In genomic region chr2:38522754-38523349, GRCh38 we compare ENCODE assay signal across 18 cellular contexts.
DNase-seq lines count a peak whose midpoint lies in the region; ATAC-seq and TF ChIP-seq lines count a peak whose summit lies in the region.
"Had no signal": no experiment of that assay in that cellular context is flagged by ENCODE, and none has a peak within 500 bp of the region (broad histone marks: within the 10 kb centered on the region; RNA-seq: fewer than 3 reads in every experiment).

No MANE protein-coding gene starts in this region.

- TF ChIP-seq RAD21 in SK-N-SH (IDR thresholded peaks at IDR 0.05; ENCODE audit: low read length) = no peak

- H3K36me3 ChIP-seq in SK-N-SH (replicated peaks in 1 of 2; ENCODE audit: control insufficient read depth in 1 of 2, insufficient read depth in 2 of 2, low read length in 1 of 2) = no peaks in the 10 kb centered on the region
- H3K36me3 ChIP-seq in upper lobe of right lung = no peaks in the 10 kb centered on the region

- WGBS in SK-N-SH (ENCODE audit: low lambda C conversion rate) = 74% methylated on average over 10 of the region's 10 CpGs

- no peaks in the 10 kb centered on the region for H3K79me2 ChIP-seq in SK-N-SH (ENCODE audit: insufficient read depth)

- H3K4me1 ChIP-seq in SK-N-SH (ENCODE audit: control insufficient read depth in 1 of 2, insufficient read depth in 2 of 2, low read depth in 1 of 2, low read length in 1 of 2) (no peaks in the 10 kb centered on the region; a peak in 2 of 4 replicates), upper lobe of right lung (no peaks in the 10 kb centered on the region)
- H3K4me1 ChIP-seq: testis had no signal

- H3K27me3 ChIP-seq in SK-N-SH (ENCODE audit: insufficient read depth) (no peaks in the 10 kb centered on the region), upper lobe of right lung (no peaks in the 10 kb centered on the region)
- H3K27me3 ChIP-seq: testis had no signal

- H3F3A ChIP-seq in SK-N-SH (replicated peaks; ENCODE audit: insufficient read depth) = no peaks in the 10 kb centered on the region

- ATAC-seq in SK-N-SH treated with all-trans-retinoic acid at 6 μM for 48 hours (peak; percentile 11), upper lobe of right lung (peak; percentile 32)
- ATAC-seq: activated T-cell treated with anti-CD3 and anti-CD28 coated beads, Interleukin-2, amount 50 U/mL, for 4 hours had no signal

- CTCF ChIA-PET in SK-N-SH (lab: Yijun Ruan, JAX) = interaction anchor here (0.5 to 6.7 kb wide), 6 partner anchors 11 to 445 kb away, joined by 3 to 59 read pairs (median 4); no protein-coding TSS in a partner anchor

- TF ChIP-seq EP300 in SK-N-SH (IDR thresholded peaks at IDR 0.05; ENCODE audit: borderline replicate concordance in 1 of 2, low read depth in 1 of 2, low read length in 1 of 2) = no peak

- H3K27ac ChIP-seq in SK-N-SH (ENCODE audit: low read depth in 2 of 2, low read length in 1 of 2) (no peak overlapping the region), upper lobe of right lung (no peak overlapping the region)
- H3K27ac ChIP-seq: PC-9, testis had no signal

- H3K9ac ChIP-seq in SK-N-SH = no peak overlapping the region

- no peaks in the 10 kb centered on the region for H4K20me1 ChIP-seq in SK-N-SH (ENCODE audit: insufficient read depth)

- H3K9me2 ChIP-seq in SK-N-SH = no peaks in the 10 kb centered on the region

- no peak overlapping the region for H3K4me3 ChIP-seq in SK-N-SH (ENCODE audit: low read depth in 2 of 2, low read length in 1 of 2)
- H3K4me3 ChIP-seq in upper lobe of right lung = no peak overlapping the region
- H3K4me3 ChIP-seq: PC-9, testis had no signal

- H3K9me3 ChIP-seq in SK-N-SH = no peaks in the 10 kb centered on the region
- H3K9me3 ChIP-seq in upper lobe of right lung = no peaks in the 10 kb centered on the region
- H3K9me3 ChIP-seq: testis had no signal

- TF ChIP-seq CTCF in SK-N-SH (IDR thresholded peaks at IDR 0.05) (no peak), upper lobe of right lung (IDR thresholded peaks at IDR 0.05) (no peak)

- H2AFZ ChIP-seq in SK-N-SH (ENCODE audit: low read depth) = no peak overlapping the region
- H2AFZ ChIP-seq: PC-9 had no signal

- intact Hi-C loops in upper lobe of right lung (cut with DNase I) = no loop called here

- POLR2A ChIA-PET in SK-N-SH (lab: Yijun Ruan, JAX) = no interaction called here

- DNase-seq in SK-N-SH (no peak), NCI-H526 treated with DMSO at 0.1 percent for 48 hours (lab: John Stamatoyannopoulos, UW) (peak; percentile 13), iPS-NIHi11 (ENCODE audit: low spot score) (peak; percentile 29), upper lobe of right lung (no peak), mucosa of gallbladder (ENCODE audit: low spot score) (no peak), SIG-M5 (lab: John Stamatoyannopoulos, UW) (no peak), EL (no peak)
- DNase-seq: activated CD4-positive, CD25-positive, alpha-beta regulatory T cell; activated naive CD4-positive, alpha-beta T cell treated with anti-CD3 and anti-CD28 coated beads for 36 hours; activated T-cell treated with anti-CD3 and anti-CD28 coated beads, Interleukin-2, amount 50 U/mL, for 4 hours; CD4-positive, alpha-beta memory T cell; midbrain; NCI-H1436; PC-9; stimulated activated CD4-positive, alpha-beta T cell treated with anti-CD3 and anti-CD28 coated beads, Interleukin-12 subunit alpha, Interleukin-12 subunit beta, amount 100 ng/mL, for 4 hours; T-helper 9 cell; testis had no signal

- no peak overlapping the region for H3K4me2 ChIP-seq in SK-N-SH
- H3K4me2 ChIP-seq: PC-9 had no signal

TF ChIP-seq in SK-N-SH treated with all-trans-retinoic acid at 6 μM for 48 hours, 23 proteins besides CTCF, POLR2A, EP300 and RAD21:
- no peak for TF ChIP-seq CSDC2 (CRISPR knock-in tag; IDR thresholded peaks at IDR 0.05)
- no peak for TF ChIP-seq GLIS3 (CRISPR knock-in tag; IDR thresholded peaks at IDR 0.05)
- no peak for TF ChIP-seq ESRRG (CRISPR knock-in tag; IDR thresholded peaks at IDR 0.05)
- no peak for TF ChIP-seq SNAI2 (CRISPR knock-in tag; IDR thresholded peaks at IDR 0.05)
- no peak for TF ChIP-seq ZNF70 (CRISPR knock-in tag; IDR thresholded peaks at IDR 0.05)
- no peak for TF ChIP-seq PPARA (CRISPR knock-in tag; IDR thresholded peaks at IDR 0.05; ENCODE audit: borderline replicate concordance)

TF ChIP-seq in SK-N-SH, 30 proteins besides CTCF, POLR2A, EP300 and RAD21:
- no peak for TF ChIP-seq POLR2AphosphoS5 (IDR thresholded peaks at IDR 0.05; ENCODE audit: low read depth, low read length)
- TF ChIP-seq REST (IDR thresholded peaks at IDR 0.05; ENCODE audit: low read depth, low read length) = no peak
- TF ChIP-seq, protein P1, sequence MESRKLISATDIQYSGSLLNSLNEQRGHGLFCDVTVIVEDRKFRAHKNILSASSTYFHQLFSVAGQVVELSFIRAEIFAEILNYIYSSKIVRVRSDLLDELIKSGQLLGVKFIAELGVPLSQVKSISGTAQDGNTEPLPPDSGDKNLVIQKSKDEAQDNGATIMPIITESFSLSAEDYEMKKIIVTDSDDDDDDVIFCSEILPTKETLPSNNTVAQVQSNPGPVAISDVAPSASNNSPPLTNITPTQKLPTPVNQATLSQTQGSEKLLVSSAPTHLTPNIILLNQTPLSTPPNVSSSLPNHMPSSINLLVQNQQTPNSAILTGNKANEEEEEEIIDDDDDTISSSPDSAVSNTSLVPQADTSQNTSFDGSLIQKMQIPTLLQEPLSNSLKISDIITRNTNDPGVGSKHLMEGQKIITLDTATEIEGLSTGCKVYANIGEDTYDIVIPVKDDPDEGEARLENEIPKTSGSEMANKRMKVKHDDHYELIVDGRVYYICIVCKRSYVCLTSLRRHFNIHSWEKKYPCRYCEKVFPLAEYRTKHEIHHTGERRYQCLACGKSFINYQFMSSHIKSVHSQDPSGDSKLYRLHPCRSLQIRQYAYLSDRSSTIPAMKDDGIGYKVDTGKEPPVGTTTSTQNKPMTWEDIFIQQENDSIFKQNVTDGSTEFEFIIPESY (IDR thresholded peaks at IDR 0.05; ENCODE audit: borderline replicate concordance, low read depth) = no peak
- no peak for TF ChIP-seq FOXJ3 (CRISPR knock-in tag; IDR thresholded peaks at IDR 0.05)
- no peak for TF ChIP-seq EZH2phosphoT487 (IDR thresholded peaks at IDR 0.05; ENCODE audit: borderline replicate concordance, low read depth)
- TF ChIP-seq FOXM1 (IDR thresholded peaks at IDR 0.05; ENCODE audit: low read depth) = no peak

Comparison
In these comparisons a context has a peak if more than half of its experiments do, and no peak if none do; other contexts are left out.
1. DNase-seq: peak in NCI-H526 treated with DMSO at 0.1 percent for 48 hours (single experiment) and iPS-NIHi11 (single experiment); none in SK-N-SH (single experiment), upper lobe of right lung (single experiment), mucosa of gallbladder (single experiment), SIG-M5 (single experiment) and EL (single experiment).